In genomic region chr7:121069346-121070100, GRCh38 we compare ENCODE assay signal across 20 cellular contexts.
DNase-seq lines count a peak whose midpoint lies in the region; ATAC-seq and TF ChIP-seq lines count a peak whose summit lies in the region.
"Had no signal": no experiment of that assay in that cellular context is flagged by ENCODE, and none has a peak within 500 bp of the region (broad histone marks: within the 10 kb centered on the region; RNA-seq: fewer than 3 reads in every experiment).

No MANE protein-coding gene starts in this region.

- intact Hi-C loops in aorta (cut with DNase I) = loop anchor here in 1 of 2 donors (5.0 kb wide), 1 partner anchor 67 kb away; no protein-coding TSS in a partner anchor

- no peaks in the 10 kb centered on the region for H3K9me3 ChIP-seq in fibroblast of lung (ENCODE audit: control insufficient read depth, insufficient read depth, low read depth, low read length)
- no peaks in the 10 kb centered on the region for H3K9me3 ChIP-seq in aorta (ENCODE audit: control insufficient read depth, low read length)
- no peaks in the 10 kb centered on the region for H3K9me3 ChIP-seq in MM.1S (replicated peaks; ENCODE audit: insufficient read depth, low read length)

- H3K79me2 ChIP-seq in fibroblast of lung (ENCODE audit: control insufficient read depth, insufficient read depth, low read length) (peaks cover 6% of the 10 kb centered on the region), MM.1S (ENCODE audit: low read length) (no peaks in the 10 kb centered on the region)

- H3F3A ChIP-seq in MM.1S (ENCODE audit: insufficient read depth, low read length) = no peaks in the 10 kb centered on the region

- H3K9ac ChIP-seq in fibroblast of lung (ENCODE audit: insufficient read depth, low read length) = no peak overlapping the region
- H3K9ac ChIP-seq in MM.1S (ENCODE audit: low read length) = no peak overlapping the region

- TF ChIP-seq CTCF in fibroblast of lung (conservative IDR thresholded peaks at IDR 0.05 in 1 of 2, IDR thresholded peaks at IDR 0.05 in 1 of 2; ENCODE audit: low read depth in 1 of 2, low read length in 2 of 2) (no peak), omental fat pad (IDR thresholded peaks at IDR 0.05) (no peak), MM.1S (IDR thresholded peaks at IDR 0.05; ENCODE audit: low read length) (no peak)

- WGBS in aorta, 2 donors = 6 to 8% methylated on average over 4 of the region's 4 CpGs

- no peak overlapping the region for H3K4me3 ChIP-seq in fibroblast of lung (replicated peaks in 1 of 4; ENCODE audit: control extremely low read depth in 1 of 4, insufficient read depth in 1 of 4, low read depth in 3 of 4, low read length in 4 of 4)
- no peak overlapping the region for H3K4me3 ChIP-seq in aorta (ENCODE audit: low read length in 2 of 2)
- H3K4me3 ChIP-seq in MM.1S (ENCODE audit: low read length) = no peak overlapping the region
- H3K4me3 ChIP-seq: PC-9 had no signal

- H3K36me3 Mint-ChIP-seq in activated naive CD4-positive, alpha-beta T cell treated with anti-CD3 and anti-CD28 coated beads, Interleukin-2, amount 50 U/mL, for 72 hours = no peaks in the 10 kb centered on the region

- H3K4me2 ChIP-seq in fibroblast of lung (ENCODE audit: extremely low read depth, insufficient read depth, low read length) = peak overlapping the region; percentile 45
- no peak overlapping the region for H3K4me2 ChIP-seq in MM.1S (ENCODE audit: low read depth, low read length)
- H3K4me2 ChIP-seq: PC-9 had no signal

- no peaks in the 10 kb centered on the region for H3K9me3 Mint-ChIP-seq in activated naive CD4-positive, alpha-beta T cell treated with anti-CD3 and anti-CD28 coated beads, Interleukin-2, amount 50 U/mL, for 72 hours
- H3K9me3 Mint-ChIP-seq: effector memory CD8-positive, alpha-beta T cell; nephron progenitor cell had no signal

- ATAC-seq in SK-N-SH treated with all-trans-retinoic acid at 6 μM for 48 hours (peak; percentile 61; the same call in 2 of the 3 replicates), omental fat pad (ENCODE audit: low FRiP score) (peak; percentile 71), aorta (ENCODE audit: low FRiP score) (peak; percentile 93)
- no peak for ATAC-seq in activated naive CD4-positive, alpha-beta T cell treated with anti-CD3 and anti-CD28 coated beads, Interleukin-2, amount 50 U/mL, for 72 hours
- ATAC-seq: effector memory CD8-positive, alpha-beta T cell; HCT116 had no signal

- H3K36me3 ChIP-seq in fibroblast of lung (ENCODE audit: control insufficient read depth, insufficient read depth, low read length) (no peaks in the 10 kb centered on the region), aorta (ENCODE audit: control insufficient read depth in 1 of 2, insufficient read depth in 2 of 2, low read length in 1 of 2) (no peaks in the 10 kb centered on the region), MM.1S (replicated peaks; ENCODE audit: insufficient read depth, low read length) (no peaks in the 10 kb centered on the region)

- H3K27ac Mint-ChIP-seq in activated naive CD4-positive, alpha-beta T cell treated with anti-CD3 and anti-CD28 coated beads, Interleukin-2, amount 50 U/mL, for 72 hours = no peak overlapping the region
- H3K27ac Mint-ChIP-seq: effector memory CD8-positive, alpha-beta T cell; nephron progenitor cell had no signal

- DNase-seq in fibroblast of lung (ENCODE audit: low read depth in 2 of 2) (peak; percentile 34 to 67), omental fat pad (ENCODE audit: low spot score) (no peak), aorta (peak in 1 of 2 donors; percentile 51), MM.1S (no peak)
- no peak for DNase-seq in stimulated activated CD4-positive, alpha-beta T cell treated with anti-CD3 and anti-CD28 coated beads, Interleukin-12 subunit alpha, Interleukin-12 subunit beta, amount 100 ng/mL, for 4 hours
- DNase-seq in activated naive CD4-positive, alpha-beta T cell treated with anti-CD3 and anti-CD28 coated beads, Interleukin-2, amount 50 U/mL, for 72 hours (ENCODE audit: low spot score in 2 of 2) = no peak
- DNase-seq: activated CD4-positive, alpha-beta T cell treated with anti-CD3 and anti-CD28 coated beads, Interleukin-2, amount 50 U/mL, for 1 hour; activated naive CD4-positive, alpha-beta T cell treated with anti-CD3 and anti-CD28 coated beads, Interleukin-2, amount 50 U/mL, for 16 hours; caudate nucleus; DMS153; effector memory CD8-positive, alpha-beta T cell; MV-4-11; NCI-H2029; NCI-H526; nephron progenitor cell; PC-9; stimulated activated CD4-positive, alpha-beta T cell treated with anti-CD3 and anti-CD28 coated beads, Interleukin-2, amount 100 ng/mL, for 24 hours had no signal

- H4K20me1 ChIP-seq in fibroblast of lung (ENCODE audit: control insufficient read depth, extremely low read depth, insufficient read depth, low read length) = no peaks in the 10 kb centered on the region
- no peaks in the 10 kb centered on the region for H4K20me1 ChIP-seq in MM.1S (ENCODE audit: insufficient read depth, low read length)

- no peak overlapping the region for H3K27ac ChIP-seq in fibroblast of lung (ENCODE audit: insufficient read depth, low read length)
- H3K27ac ChIP-seq in aorta (ENCODE audit: low read depth in 1 of 2, low read length in 2 of 2) = peak overlapping the region; percentile 74 to 82
- no peak overlapping the region for H3K27ac ChIP-seq in MM.1S (ENCODE audit: low read length)
- H3K27ac ChIP-seq: C4-2B, PC-9 had no signal

- H3K4me1 ChIP-seq in fibroblast of lung (ENCODE audit: control insufficient read depth, extremely low read depth, insufficient read depth, low read length) (peaks cover 3% of the 10 kb centered on the region), aorta (ENCODE audit: control insufficient read depth in 1 of 2, insufficient read depth in 2 of 2, low read length in 2 of 2) (peaks cover 7 to 10% of the 10 kb centered on the region in 2 donors), MM.1S (ENCODE audit: low read length) (no peaks in the 10 kb centered on the region)

- H2AFZ ChIP-seq in fibroblast of lung (ENCODE audit: low read length) = no peak overlapping the region
- H2AFZ ChIP-seq in MM.1S (ENCODE audit: low read length) = no peak overlapping the region
- H2AFZ ChIP-seq: PC-9 had no signal

- H3K9me2 ChIP-seq in MM.1S (replicated peaks; ENCODE audit: insufficient read depth, low read length) = no peaks in the 10 kb centered on the region

- H3K27me3 ChIP-seq in fibroblast of lung (ENCODE audit: control insufficient read depth, insufficient read depth, low read length) (no peaks in the 10 kb centered on the region), aorta (ENCODE audit: control insufficient read depth in 1 of 2, insufficient read depth in 2 of 2, low read length in 1 of 2) (no peaks in the 10 kb centered on the region), MM.1S (replicated peaks; ENCODE audit: insufficient read depth, low read length) (no peaks in the 10 kb centered on the region)

TF ChIP-seq in SK-N-SH treated with all-trans-retinoic acid at 6 μM for 48 hours, 23 proteins besides CTCF, POLR2A, EP300 and RAD21:
- TF ChIP-seq ZNF565 (CRISPR knock-in tag; conservative IDR thresholded peaks at IDR 0.05; ENCODE audit: low read depth) (no peak), TCF4 (CRISPR knock-in tag; IDR thresholded peaks at IDR 0.05; ENCODE audit: borderline replicate concordance) (no peak), ZNF8 (CRISPR knock-in tag; IDR thresholded peaks at IDR 0.05) (no peak), ZNF70 (CRISPR knock-in tag; IDR thresholded peaks at IDR 0.05) (no peak)
- TF ChIP-seq, protein P1, sequence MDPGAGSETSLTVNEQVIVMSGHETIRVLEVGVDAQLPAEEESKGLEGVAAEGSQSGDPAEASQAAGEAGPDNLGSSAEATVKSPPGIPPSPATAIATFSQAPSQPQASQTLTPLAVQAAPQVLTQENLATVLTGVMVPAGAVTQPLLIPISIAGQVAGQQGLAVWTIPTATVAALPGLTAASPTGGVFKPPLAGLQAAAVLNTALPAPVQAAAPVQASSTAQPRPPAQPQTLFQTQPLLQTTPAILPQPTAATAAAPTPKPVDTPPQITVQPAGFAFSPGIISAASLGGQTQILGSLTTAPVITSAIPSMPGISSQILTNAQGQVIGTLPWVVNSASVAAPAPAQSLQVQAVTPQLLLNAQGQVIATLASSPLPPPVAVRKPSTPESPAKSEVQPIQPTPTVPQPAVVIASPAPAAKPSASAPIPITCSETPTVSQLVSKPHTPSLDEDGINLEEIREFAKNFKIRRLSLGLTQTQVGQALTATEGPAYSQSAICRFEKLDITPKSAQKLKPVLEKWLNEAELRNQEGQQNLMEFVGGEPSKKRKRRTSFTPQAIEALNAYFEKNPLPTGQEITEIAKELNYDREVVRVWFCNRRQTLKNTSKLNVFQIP (CRISPR knock-in tag; IDR thresholded peaks at IDR 0.05; ENCODE audit: borderline replicate concordance, low read depth) = no peak
- TF ChIP-seq, protein P2, sequence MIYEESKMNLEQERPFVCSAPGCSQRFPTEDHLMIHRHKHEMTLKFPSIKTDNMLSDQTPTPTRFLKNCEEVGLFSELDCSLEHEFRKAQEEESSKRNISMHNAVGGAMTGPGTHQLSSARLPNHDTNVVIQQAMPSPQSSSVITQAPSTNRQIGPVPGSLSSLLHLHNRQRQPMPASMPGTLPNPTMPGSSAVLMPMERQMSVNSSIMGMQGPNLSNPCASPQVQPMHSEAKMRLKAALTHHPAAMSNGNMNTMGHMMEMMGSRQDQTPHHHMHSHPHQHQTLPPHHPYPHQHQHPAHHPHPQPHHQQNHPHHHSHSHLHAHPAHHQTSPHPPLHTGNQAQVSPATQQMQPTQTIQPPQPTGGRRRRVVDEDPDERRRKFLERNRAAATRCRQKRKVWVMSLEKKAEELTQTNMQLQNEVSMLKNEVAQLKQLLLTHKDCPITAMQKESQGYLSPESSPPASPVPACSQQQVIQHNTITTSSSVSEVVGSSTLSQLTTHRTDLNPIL (CRISPR knock-in tag; IDR thresholded peaks at IDR 0.05; ENCODE audit: low read depth) = no peak

Comparison
In these comparisons a context has a peak if more than half of its experiments do, and no peak if none do; other contexts are left out.
1. ATAC-seq: peak in SK-N-SH treated with all-trans-retinoic acid at 6 μM for 48 hours (single experiment), omental fat pad (single experiment) and aorta (single experiment); none in activated naive CD4-positive, alpha-beta T cell treated with anti-CD3 and anti-CD28 coated beads, Interleukin-2, amount 50 U/mL, for 72 hours (0 of 2).
2. DNase-seq: peak in fibroblast of lung (2 of 2); none in omental fat pad (single experiment), stimulated activated CD4-positive, alpha-beta T cell treated with anti-CD3 and anti-CD28 coated beads, Interleukin-12 subunit alpha, Interleukin-12 subunit beta, amount 100 ng/mL, for 4 hours (single experiment), activated naive CD4-positive, alpha-beta T cell treated with anti-CD3 and anti-CD28 coated beads, Interleukin-2, amount 50 U/mL, for 72 hours (0 of 2) and MM.1S (single experiment).
3. H3K27ac ChIP-seq: peak in aorta (2 of 2); none in fibroblast of lung (single experiment) and MM.1S (single experiment).